In the genomic region with DNA sequence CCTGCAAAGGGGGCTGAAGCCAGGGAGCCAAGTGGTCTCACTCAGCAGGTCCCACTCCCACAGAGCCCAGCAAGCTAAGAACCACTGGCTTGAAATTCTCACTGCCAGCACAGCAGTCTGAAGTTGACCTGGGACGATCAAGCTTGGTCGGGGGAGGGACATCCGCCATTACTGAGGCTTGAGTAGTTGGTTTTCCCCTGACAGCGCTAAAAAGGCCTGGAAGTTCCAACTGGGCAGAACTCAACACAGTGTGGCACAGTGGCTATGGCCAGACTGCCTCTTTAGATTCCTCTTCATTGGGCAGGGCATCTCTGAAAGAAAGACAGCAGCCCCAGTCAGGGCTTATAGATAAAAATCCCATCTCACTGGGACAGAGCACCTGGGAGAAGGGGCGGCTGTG, we compare ENCODE assay signal across 8 cellular contexts.
A peak's percentile ranks its signal among the peaks of the same experiment; 100 is the strongest.
DNase-seq lines count a peak whose midpoint lies in the region; ATAC-seq, FAIRE-seq and TF ChIP-seq lines count a peak whose summit lies in the region.
"Not testable (repeated sequence)": the region's sequence is repeated elsewhere in the genome, so short reads cannot be mapped to it uniquely, and the experiment has no call there.

No MANE protein-coding gene starts in this region.

- CTCF ChIA-PET in activated B cell treated with CpG ODN at 0.5 μM for 24 hours (lab: Charles Lee): not testable (repeated sequence)
- CTCF ChIA-PET in H1 (lab: Charles Lee; ENCODE audit: partially characterized antibody): interaction anchor here (1.3 to 1.6 kb wide), 2 partner anchors 16 to 168 kb away, joined by 4 to 6 read pairs; no protein-coding TSS in a partner anchor

- peak overlapping the region; percentile 48; the same call in 1 of the 2 replicates for H3K27ac ChIP-seq in GM23338 (ENCODE audit: low read depth)
- H3K27ac ChIP-seq in H9 (ENCODE audit: insufficient read length, low read depth, low read length); H1 (ENCODE audit: low read depth, low read length): not testable (repeated sequence)

- not testable (repeated sequence) for H2BK20ac ChIP-seq in H9 (ENCODE audit: low read depth, low read length, poor library complexity, severe bottlenecking); H1 (ENCODE audit: low read length)

- H3K9me2 ChIP-seq in GM23338 (ENCODE audit: insufficient read depth): not testable (repeated sequence)

- H3K27me3 ChIP-seq in GM23338 (ENCODE audit: insufficient read depth); H9 (ENCODE audit: insufficient read depth, low read length); H1 (replicated peaks in 1 of 4; ENCODE audit: control insufficient read depth in 3 of 4, extremely low read depth in 1 of 4, insufficient read depth in 3 of 4, low read length in 3 of 4): not testable (repeated sequence)

- H2AK5ac ChIP-seq in H9 (ENCODE audit: insufficient read length, low read length); H1 (ENCODE audit: low read depth, low read length): not testable (repeated sequence)

- not testable (repeated sequence) for H3K4me3 Mint-ChIP-seq in GM23338, H9, activated B cell treated with CpG ODN at 0.5 μM for 24 hours, natural killer cell
- peak overlapping the region in 2 of 5 donors; percentile 15 to 52 for H3K4me3 Mint-ChIP-seq in immature natural killer cell

- ATAC-seq in GM19463 (IDR thresholded peaks at IDR 0.05; ENCODE audit: unreplicated experiment): peak; percentile 6
- peak; percentile 71 for ATAC-seq in GM23338
- ATAC-seq in activated B cell treated with CpG ODN at 0.5 μM for 24 hours (ENCODE audit: low read depth): not testable (repeated sequence)
- peak in 2 of 3 donors; percentile 40 to 53 for ATAC-seq in natural killer cell

- peaks cover 31% of the 10 kb centered on the region for H4K20me1 ChIP-seq in GM23338 (replicated peaks; ENCODE audit: insufficient read depth)
- not testable (repeated sequence) for H4K20me1 ChIP-seq in H9 (ENCODE audit: control insufficient read depth, insufficient read depth, insufficient read length); H1 (replicated peaks in 1 of 2; ENCODE audit: control insufficient read depth in 1 of 2, insufficient read depth in 2 of 2, low read length in 2 of 2)

- not testable (repeated sequence) for H2AFZ ChIP-seq in GM23338; H9 (ENCODE audit: low read length); H1 (ENCODE audit: low read length)

- H3K9ac ChIP-seq in H9 (ENCODE audit: extremely low read depth, insufficient read length, low read length); H1 (replicated peaks in 1 of 4; ENCODE audit: extremely low read depth in 1 of 4, low read depth in 3 of 4, low read length in 3 of 4): not testable (repeated sequence)

- H3K79me2 ChIP-seq in GM23338 (replicated peaks; ENCODE audit: insufficient read depth): peaks cover 92% of the 10 kb centered on the region
- not testable (repeated sequence) for H3K79me2 ChIP-seq in H9 (ENCODE audit: insufficient read depth, low read length)
- H3K79me2 ChIP-seq in H1 (ENCODE audit: control insufficient read depth in 1 of 2, insufficient read depth in 2 of 2, low read length in 2 of 2): peaks cover 4 to 85% of the 10 kb centered on the region in 2 experiments; a peak in 3 of 4 replicates

- not testable (repeated sequence) for H3K9me3 Mint-ChIP-seq in GM23338, H9, activated B cell treated with CpG ODN at 0.5 μM for 24 hours, natural killer cell
- H3K9me3 Mint-ChIP-seq in immature natural killer cell: peaks cover 0 to 15% (median 12%) of the 10 kb centered on the region in 6 donors

- H3K27ac Mint-ChIP-seq in GM23338: not testable (repeated sequence)
- H3K27ac Mint-ChIP-seq in H9 (0 out of 7 replicates have a peak overlapping the region, but pooled peaks of 2 of the 3 experiments have one; percentile 7 to 86), activated B cell treated with CpG ODN at 0.5 μM for 24 hours (peak overlapping the region; percentile 46), immature natural killer cell (peak overlapping the region in 4 of 6 donors; percentile 24 to 84 (median 48)), natural killer cell (peak overlapping the region; percentile 60 to 83)

- H3K79me1 ChIP-seq in H9 (ENCODE audit: insufficient read depth, low read depth, low read length, poor library complexity, severe bottlenecking); H1 (ENCODE audit: low read depth, low read length): not testable (repeated sequence)

- POLR2A ChIA-PET in activated B cell treated with CpG ODN at 0.5 μM for 24 hours (lab: Charles Lee): not testable (repeated sequence)
- POLR2A ChIA-PET in H1 (lab: Charles Lee; ENCODE audit: partially characterized antibody): interaction anchor here (1.0 to 1.1 kb wide), 2 partner anchors 9 to 46 kb away, joined by 3 read pairs; no protein-coding TSS in a partner anchor

- H3F3A ChIP-seq in GM23338 (replicated peaks; ENCODE audit: low read depth): not testable (repeated sequence)

- not testable (repeated sequence) for H3K14ac ChIP-seq in H9 (ENCODE audit: insufficient read depth, low read length); H1 (ENCODE audit: insufficient read length)

- H3T11ph ChIP-seq in H9 (ENCODE audit: low read length): not testable (repeated sequence)

- H3K4me1 Mint-ChIP-seq in GM23338 (peaks cover 29% of the 10 kb centered on the region), H9 (peaks cover 27% of the 10 kb centered on the region in 2 experiments), activated B cell treated with CpG ODN at 0.5 μM for 24 hours (peaks cover 24% of the 10 kb centered on the region), immature natural killer cell (peaks cover 75 to 94% of the 10 kb centered on the region in 2 donors), natural killer cell (peaks cover 62 to 71% of the 10 kb centered on the region in 2 donors)

- not testable (repeated sequence) for H2BK15ac ChIP-seq in H9 (ENCODE audit: low read depth, low read length); H1 (ENCODE audit: low read length)

- not testable (repeated sequence) for TF ChIP-seq POLR2A in H1 (IDR thresholded peaks at IDR 0.05; ENCODE audit: control extremely low read depth in 1 of 2, low read depth in 2 of 2, low read length in 2 of 2)

- H3K4me1 ChIP-seq in GM23338 (ENCODE audit: insufficient read depth): peaks cover 27% of the 10 kb centered on the region
- H3K4me1 ChIP-seq in H9 (ENCODE audit: insufficient read depth, low read length); H1 (replicated peaks in 1 of 4; ENCODE audit: control insufficient read depth in 3 of 4, insufficient read depth in 4 of 4, low read length in 3 of 4): not testable (repeated sequence)

- not testable (repeated sequence) for H3K23me2 ChIP-seq in H9 (ENCODE audit: insufficient read length, low read depth, low read length, poor library complexity, severe bottlenecking); H1 (ENCODE audit: low read depth, low read length)

- not testable (repeated sequence) for H3K36me3 ChIP-seq in GM23338 (ENCODE audit: insufficient read depth); H1 (ENCODE audit: control insufficient read depth in 2 of 4, insufficient read depth in 4 of 4, low read length in 3 of 4)

- intact Hi-C loops in activated B cell treated with CpG ODN at 0.5 μM for 24 hours (cut with micrococcal nuclease); natural killer cell (cut with micrococcal nuclease): not testable (repeated sequence)

- not testable (repeated sequence) for H2BK120ac ChIP-seq in H9 (ENCODE audit: low read depth, low read length, poor library complexity, severe bottlenecking); H1 (replicated peaks; ENCODE audit: low read depth, low read length)

- H3K18ac ChIP-seq in H9 (ENCODE audit: insufficient read length, low read depth, low read length); H1 (ENCODE audit: extremely low read depth, low read length): not testable (repeated sequence)

- not testable (repeated sequence) for H3K56ac ChIP-seq in H9 (ENCODE audit: insufficient read length, low read depth, low read length); H1 (replicated peaks; ENCODE audit: insufficient read length, low read depth, low read length)

- not testable (repeated sequence) for H4K91ac ChIP-seq in H9 (ENCODE audit: insufficient read length, low read depth, low read length); H1 (replicated peaks; ENCODE audit: insufficient read length, low read length)

- H3K4me2 ChIP-seq in GM23338: peak overlapping the region; percentile 53; the same call in 1 of the 2 replicates
- H3K4me2 ChIP-seq in H9 (ENCODE audit: insufficient read depth, insufficient read length, low read length); H1 (ENCODE audit: insufficient read depth in 1 of 2, low read depth in 2 of 2, low read length in 2 of 2): not testable (repeated sequence)

- H2BK5ac ChIP-seq in H9 (ENCODE audit: insufficient read length, low read length); H1 (ENCODE audit: low read depth, low read length): not testable (repeated sequence)

- H2BK12ac ChIP-seq in H9 (ENCODE audit: insufficient read length, low read depth, low read length); H1 (ENCODE audit: low read depth, low read length): not testable (repeated sequence)

- H3K27me3 Mint-ChIP-seq in GM23338 (ENCODE audit: insufficient read depth, low read depth, poor library complexity); H9 (ENCODE audit: low read depth); activated B cell treated with CpG ODN at 0.5 μM for 24 hours; immature natural killer cell (ENCODE audit: low read depth in 3 of 3); natural killer cell (ENCODE audit: low read depth in 2 of 2): not testable (repeated sequence)

- DNase-seq in ELF-1 (ENCODE audit: low read depth, low spot score) (peak; percentile 6), GM23338 (ENCODE audit: low spot score) (peak; percentile 29)
- DNase-seq in H9; activated B cell treated with CpG ODN at 0.5 μM for 24 hours; H1 (ENCODE audit: low read depth in 1 of 2, low spot score in 2 of 2); immature natural killer cell; natural killer cell: not testable (repeated sequence)

- not testable (repeated sequence) for H4K8ac ChIP-seq in H9 (replicated peaks; ENCODE audit: insufficient read length, low read depth, low read length); H1 (ENCODE audit: extremely low read depth, insufficient read depth, low read length)

- H4K5ac ChIP-seq in H9 (ENCODE audit: insufficient read length, low read depth, low read length); H1 (ENCODE audit: insufficient read length, low read depth, low read length): not testable (repeated sequence)

- not testable (repeated sequence) for H3K4me3 ChIP-seq in GM23338; H1 (ENCODE audit: extremely low read depth in 1 of 4, insufficient read depth in 2 of 4, low read depth in 3 of 4, low read length in 4 of 4)

- not testable (repeated sequence) for H3K9me3 ChIP-seq in H9 (ENCODE audit: control insufficient read depth, low read depth, low read length); H1 (ENCODE audit: insufficient read depth in 2 of 2, low read depth in 1 of 2, low read length in 1 of 2)

- WGBS in H9 (ENCODE audit: extremely low coverage, insufficient read length, low lambda C conversion rate): no CpG with 5 or more reads among the region's 5 CpGs
- 95% methylated on average over 5 of the region's 5 CpGs; no CpG with 5 or more reads in 1 of the 2 experiments for WGBS in H1 (ENCODE audit: extremely low coverage in 1 of 2, insufficient coverage in 1 of 2, insufficient read length in 1 of 2, insufficient replicate concordance in 2 of 2, low coverage in 1 of 2, low lambda C conversion rate in 2 of 2, missing lambda C conversion rate in 1 of 2), 2 experiments

- TF ChIP-seq CTCF in GM23338 (conservative IDR thresholded peaks at IDR 0.05; ENCODE audit: low read depth in 2 of 2); H9 (conservative IDR thresholded peaks at IDR 0.05); activated B cell treated with CpG ODN at 0.5 μM for 24 hours (IDR thresholded peaks at IDR 0.05); H1 (IDR thresholded peaks at IDR 0.05; ENCODE audit: control extremely low read depth in 1 of 3, insufficient read depth in 1 of 3, low read depth in 1 of 3, low read length in 3 of 3); natural killer cell (IDR thresholded peaks at IDR 0.05): not testable (repeated sequence)

- not testable (repeated sequence) for H3K4ac ChIP-seq in H9 (ENCODE audit: low read depth, low read length); H1 (replicated peaks; ENCODE audit: insufficient read length, low read depth, low read length)

- not testable (repeated sequence) for FAIRE-seq in H1 (lab: Jason Lieb, UNC)

- H3K36me3 Mint-ChIP-seq in GM23338 (ENCODE audit: low read depth) (peaks cover 25% of the 10 kb centered on the region), H9 (ENCODE audit: insufficient read depth in 1 of 3, low read depth in 3 of 3) (peaks cover 11 to 19% (median 14%) of the 10 kb centered on the region in 3 experiments; a peak in 5 of 7 replicates), activated B cell treated with CpG ODN at 0.5 μM for 24 hours (ENCODE audit: low read depth) (peaks cover 34% of the 10 kb centered on the region), immature natural killer cell (peaks cover 16 to 29% (median 27%) of the 10 kb centered on the region in 3 donors)
- not testable (repeated sequence) for H3K36me3 Mint-ChIP-seq in natural killer cell

- not testable (repeated sequence) for TF ChIP-seq EP300 in H1 (IDR thresholded peaks at IDR 0.05; ENCODE audit: borderline replicate concordance in 1 of 2, low read depth in 2 of 2, low read length in 2 of 2)

- not testable (repeated sequence) for H3K23ac ChIP-seq in H9 (ENCODE audit: insufficient read length, low read depth, low read length); H1 (ENCODE audit: insufficient read length)

- TF ChIP-seq RAD21 in H1 (IDR thresholded peaks at IDR 0.05 in 1 of 2, conservative IDR thresholded peaks at IDR 0.05 in 1 of 2; ENCODE audit: low read depth in 2 of 2, low read length in 2 of 2): not testable (repeated sequence)
